Comparison of ENCODE assay signal across 8 cellular contexts in the genomic region with DNA sequence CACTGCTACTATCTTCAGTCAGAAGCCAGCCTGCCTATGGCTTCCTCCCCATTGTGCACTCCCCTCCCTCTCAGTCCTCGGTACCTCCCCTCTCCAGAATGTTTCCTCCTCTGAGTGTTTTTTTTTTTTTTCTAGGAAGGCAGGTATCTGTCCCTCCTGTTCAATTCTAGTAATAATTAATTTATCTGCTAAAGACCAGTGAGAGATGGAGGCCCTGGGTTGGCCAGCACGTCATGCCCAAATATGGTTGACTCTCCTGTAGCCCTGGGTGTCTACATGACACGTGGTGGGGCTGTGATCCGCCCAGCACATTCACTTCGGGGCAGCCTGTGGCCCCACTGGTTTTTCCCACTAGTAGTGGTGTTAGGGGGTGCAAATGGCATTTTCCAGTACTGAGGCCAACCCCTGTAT. TPM values are rescaled to one million over a fixed set of nuclear protein-coding genes. Genes with fewer than 3 reads are reported as not detected.
A peak's percentile ranks its signal among the peaks of the same experiment; 100 is the strongest.
DNase-seq lines count a peak whose midpoint lies in the region; ATAC-seq and TF ChIP-seq lines count a peak whose summit lies in the region.
"Had no signal": no experiment of that assay in that cellular context is flagged by ENCODE, and none has a peak within 500 bp of the region (broad histone marks: within the 10 kb centered on the region; RNA-seq: fewer than 3 reads in every experiment).

No MANE protein-coding gene starts in this region.

- TF ChIP-seq CTCF in GM13977 (IDR thresholded peaks at IDR 0.05; ENCODE audit: extremely low read depth, insufficient read depth, missing control alignments) (no peak), Peyer's patch (IDR thresholded peaks at IDR 0.05) (no peak), epithelial cell of esophagus (IDR thresholded peaks at IDR 0.05; ENCODE audit: insufficient read depth, low read depth, low read length, missing control alignments) (no peak), spleen (IDR thresholded peaks at IDR 0.05 in 8 of 11, conservative IDR thresholded peaks at IDR 0.05 in 3 of 11) (no peak), lower leg skin (IDR thresholded peaks at IDR 0.05) (no peak)

- intact Hi-C loops in spleen (cut with DNase I; ENCODE audit: low total_unique reads) (no loop called here), lower leg skin (cut with DNase I; ENCODE audit: low total_unique reads) (no loop called here)

- peaks cover 0 to 25% (median 8%) of the 10 kb centered on the region in 4 donors for H3K4me1 ChIP-seq in Peyer's patch
- peaks cover 15 to 73% (median 49%) of the 10 kb centered on the region in 6 donors for H3K4me1 ChIP-seq in spleen

- H3K27ac ChIP-seq in Peyer's patch: peak overlapping the region in 3 of 4 donors; percentile 78 to 97 (median 86)
- H3K27ac ChIP-seq in spleen: peak overlapping the region in 6 of 8 donors; percentile 57 to 94 (median 88)
- H3K27ac ChIP-seq: SJSA1 had no signal

- in situ Hi-C loops in GM13977 (cut with MboI; ENCODE audit: low pct_unique_long_range_greater_than_20kb, low sequenced_read_pairs, unreplicated experiment): no loop called here

- DNase-seq in GM13977 (ENCODE audit: low spot score): peak; percentile 58
- DNase-seq in Peyer's patch: no peak
- peak; percentile 59 for DNase-seq in epithelial cell of esophagus (ENCODE audit: low read depth)
- no peak for DNase-seq in spleen
- DNase-seq in lower leg skin (ENCODE audit: low spot score in 2 of 2): no peak
- no peak for DNase-seq in OCI-M2 (lab: John Stamatoyannopoulos, UW; ENCODE audit: unreplicated experiment)

- H3K9me3 ChIP-seq in Peyer's patch: no peaks in the 10 kb centered on the region
- no peaks in the 10 kb centered on the region for H3K9me3 ChIP-seq in spleen
- H3K9me3 ChIP-seq: SJSA1 had no signal

- H3K4me3 ChIP-seq in Peyer's patch: peak overlapping the region in 1 of 4 donors; percentile 79
- peak overlapping the region; percentile 35 for H3K4me3 ChIP-seq in epithelial cell of esophagus (ENCODE audit: low read length)
- peak overlapping the region in 5 of 8 donors; percentile 65 to 91 (median 82) for H3K4me3 ChIP-seq in spleen
- no peak overlapping the region for H3K4me3 ChIP-seq in lower leg skin (ENCODE audit: low read depth, poor library complexity, severe bottlenecking)

- H3K27me3 ChIP-seq in Peyer's patch (no peaks in the 10 kb centered on the region), spleen (replicated peaks in 1 of 7) (no peaks in the 10 kb centered on the region)
- H3K27me3 ChIP-seq: SJSA1 had no signal

- H3K36me3 ChIP-seq in Peyer's patch (no peaks in the 10 kb centered on the region), spleen (peaks cover 0 to 7% (median 3%) of the 10 kb centered on the region in 6 donors)

- no peak for ATAC-seq in HG02571 (IDR thresholded peaks at IDR 0.05; ENCODE audit: unreplicated experiment)

- WGBS in spleen, 5 donors: 21 to 53% (median 26%) methylated on average over 5 of the region's 5 CpGs
- 3 to 32% methylated on average over 5 of the region's 5 CpGs for WGBS in lower leg skin, 2 donors

- no peak for TF ChIP-seq POLR2A in Peyer's patch (IDR thresholded peaks at IDR 0.05)
- no peak for TF ChIP-seq POLR2A in spleen (IDR thresholded peaks at IDR 0.05)
- no peak for TF ChIP-seq POLR2A in lower leg skin (IDR thresholded peaks at IDR 0.05)

RNA-seq across cellular contexts. Expression of a gene that starts 1.8 kb away (rescaled TPM):
- 100 to 1,000 TPM; 143 to 663 (median 328) TPM for total RNA-seq in Peyer's patch
- 1,000 to 10,000 TPM in 1 of 7 donors, 100 to 1,000 TPM in 6; 401 to 1,447 (median 668) TPM for total RNA-seq in spleen
- 100 to 1,000 TPM; 259 to 548 (median 322) TPM for polyA plus RNA-seq in spleen
- 100 to 1,000 TPM; 278 to 636 (median 365) TPM for total RNA-seq in lower leg skin

RNA-seq across cellular contexts. Expression of a gene that starts 6.5 kb away (rescaled TPM):
- total RNA-seq in Peyer's patch: 10 to 100 TPM; 21.7 to 31.4 (median 26.6) TPM
- 10 to 100 TPM; 29.8 to 56.3 (median 49.9) TPM for total RNA-seq in spleen
- 10 to 100 TPM; 77.8 to 83.1 (median 78.9) TPM for polyA plus RNA-seq in spleen
- 10 to 100 TPM; 43.4 to 67.0 (median 52.1) TPM for total RNA-seq in lower leg skin

RNA-seq across cellular contexts. Expression of a gene that starts 25.6 kb away (rescaled TPM):
- total RNA-seq in Peyer's patch (1,000 to 10,000 TPM; 1,992 to 4,644 (median 2,626) TPM), spleen (1,000 to 10,000 TPM; 2,711 to 4,089 (median 3,238) TPM), lower leg skin (1,000 to 10,000 TPM; 3,266 to 8,500 (median 5,564) TPM)
- polyA plus RNA-seq in spleen: 1,000 to 10,000 TPM; 6,919 to 9,324 (median 8,870) TPM

RNA-seq across cellular contexts. Expression of a gene that starts 36.4 kb away (rescaled TPM):
- total RNA-seq in Peyer's patch (10 to 100 TPM; 23.9 to 41.2 (median 32.2) TPM), spleen (10 to 100 TPM; 25.9 to 54.5 (median 43.5) TPM), lower leg skin (10 to 100 TPM; 10.5 to 28.5 (median 16.9) TPM)
- 10 to 100 TPM; 18.1 to 26.5 (median 22.5) TPM for polyA plus RNA-seq in spleen

RNA-seq across cellular contexts. Expression of a gene that starts 38.7 kb away (rescaled TPM):
- total RNA-seq in Peyer's patch (100 to 1,000 TPM; 105 to 147 (median 112) TPM), spleen (100 to 1,000 TPM in 1 of 7 donors, 10 to 100 TPM in 6; 70.1 to 107 (median 76.3) TPM), lower leg skin (10 to 100 TPM; 34.1 to 89.6 (median 49.0) TPM)
- 100 to 1,000 TPM in 2 of 3 donors, 10 to 100 TPM in 1; 65.7 to 135 (median 115) TPM for polyA plus RNA-seq in spleen

Comparison
In these comparisons a context has a peak if more than half of its experiments do, and no peak if none do; other contexts are left out.
1. DNase-seq: peak in GM13977 (single experiment) and epithelial cell of esophagus (single experiment); none in Peyer's patch (0 of 3), spleen (single experiment), lower leg skin (0 of 2) and OCI-M2 (single experiment).